In the genomic region with DNA sequence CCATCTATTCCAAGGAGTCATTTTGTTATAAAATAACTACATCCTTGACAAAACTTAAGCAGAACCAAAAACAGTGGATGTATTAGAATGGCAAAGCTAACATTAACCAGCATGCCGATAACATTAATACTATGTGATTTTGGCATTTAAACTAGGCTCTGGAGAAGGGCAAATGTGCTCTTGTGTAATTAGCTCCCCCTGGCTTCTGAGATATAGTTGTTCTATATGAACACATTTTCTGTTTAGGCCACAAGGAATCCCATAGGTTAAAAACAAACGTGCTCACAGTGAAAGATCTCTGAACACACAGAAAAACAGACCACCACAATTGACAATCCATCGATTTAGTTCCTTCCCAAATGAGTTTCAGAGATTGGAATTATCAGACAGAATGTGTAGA, we compare ENCODE assay signal across 11 cellular contexts. TPM values are rescaled to one million over a fixed set of nuclear protein-coding genes. Genes with fewer than 3 reads are reported as not detected.
DNase-seq lines count a peak whose midpoint lies in the region; ATAC-seq and TF ChIP-seq lines count a peak whose summit lies in the region.
"Had no signal": no experiment of that assay in that cellular context is flagged by ENCODE, and none has a peak within 500 bp of the region (broad histone marks: within the 10 kb centered on the region; RNA-seq: fewer than 3 reads in every experiment).

No MANE protein-coding gene starts in this region.

- H3K27me3 ChIP-seq in left ventricle myocardium inferior (ENCODE audit: low read depth): no peaks in the 10 kb centered on the region
- no peaks in the 10 kb centered on the region for H3K27me3 ChIP-seq in heart left ventricle
- H3K27me3 ChIP-seq in OCI-LY1 (ENCODE audit: insufficient read depth, low read length): no peaks in the 10 kb centered on the region
- H3K27me3 ChIP-seq in colonic mucosa: no peaks in the 10 kb centered on the region
- no peaks in the 10 kb centered on the region for H3K27me3 ChIP-seq in testis
- H3K27me3 ChIP-seq: thyroid gland had no signal

- intact Hi-C loops in left ventricle myocardium inferior (cut with micrococcal nuclease): no loop called here
- intact Hi-C loops in heart left ventricle (cut with DNase I): loop anchor here in 3 of 10 donors (10.0 kb wide), 3 partner anchors 55 to 175 kb away; a partner anchor contains a TSS
- intact Hi-C loops in colonic mucosa (cut with DNase I): no loop called here
- intact Hi-C loops in testis (cut with DNase I; ENCODE audit: low total_unique reads): no loop called here

- H3K36me3 ChIP-seq in left ventricle myocardium inferior: peaks cover 4% of the 10 kb centered on the region
- peaks cover 0 to 29% (median 0%) of the 10 kb centered on the region in 9 donors for H3K36me3 ChIP-seq in heart left ventricle
- peaks cover 3% of the 10 kb centered on the region for H3K36me3 ChIP-seq in OCI-LY1 (ENCODE audit: insufficient read depth, low read length)
- H3K36me3 ChIP-seq in colonic mucosa: no peaks in the 10 kb centered on the region
- H3K36me3 ChIP-seq in testis (ENCODE audit: low read depth, missing control alignments): no peaks in the 10 kb centered on the region
- H3K36me3 ChIP-seq: thyroid gland had no signal

- no peak overlapping the region for H2AFZ ChIP-seq in OCI-LY1 (ENCODE audit: low read length)

- H3K4me1 ChIP-seq in left ventricle myocardium inferior (no peaks in the 10 kb centered on the region), heart left ventricle (no peaks in the 10 kb centered on the region), OCI-LY1 (ENCODE audit: insufficient read depth, low read length, severe bottlenecking) (no peaks in the 10 kb centered on the region), colonic mucosa (no peaks in the 10 kb centered on the region), testis (no peaks in the 10 kb centered on the region)
- H3K4me1 ChIP-seq: thyroid gland had no signal

- H3K9me2 ChIP-seq in OCI-LY1 (ENCODE audit: low read depth, low read length): no peaks in the 10 kb centered on the region

- peaks cover 10% of the 10 kb centered on the region; the same call in 1 of the 2 replicates for H3K79me2 ChIP-seq in OCI-LY1 (ENCODE audit: insufficient read depth, low read length)

- no peak for TF ChIP-seq POLR2A in heart left ventricle (IDR thresholded peaks at IDR 0.05)
- TF ChIP-seq POLR2A in erythroblast (IDR thresholded peaks at IDR 0.05; ENCODE audit: low read length): no peak
- no peak for TF ChIP-seq POLR2A in testis (IDR thresholded peaks at IDR 0.05)

- DNase-seq in left ventricle myocardium inferior: no peak
- DNase-seq in heart left ventricle: no peak
- DNase-seq in erythroblast (lab: John Stamatoyannopoulos, UW): peak; percentile 51 to 63
- DNase-seq in colonic mucosa: no peak
- DNase-seq in testis: no peak
- DNase-seq: retina, thyroid gland had no signal

- ATAC-seq in heart left ventricle (no peak), HG03378 (IDR thresholded peaks at IDR 0.05; ENCODE audit: unreplicated experiment) (no peak), GM21737 (IDR thresholded peaks at IDR 0.05; ENCODE audit: unreplicated experiment) (no peak)

- H3K4me2 ChIP-seq in OCI-LY1 (ENCODE audit: low read length): no peak overlapping the region

- no peaks in the 10 kb centered on the region for H4K20me1 ChIP-seq in OCI-LY1 (ENCODE audit: insufficient read depth, low read length)

- H3K4me3 ChIP-seq in left ventricle myocardium inferior: no peak overlapping the region
- H3K4me3 ChIP-seq in heart left ventricle: no peak overlapping the region
- H3K4me3 ChIP-seq in OCI-LY1 (ENCODE audit: low read depth, low read length, poor library complexity, severe bottlenecking): no peak overlapping the region
- no peak overlapping the region for H3K4me3 ChIP-seq in colonic mucosa
- H3K4me3 ChIP-seq in testis: no peak overlapping the region
- H3K4me3 ChIP-seq: thyroid gland had no signal

- H3K27ac ChIP-seq in left ventricle myocardium inferior (replicated peaks): no peak overlapping the region
- H3K27ac ChIP-seq in heart left ventricle: no peak overlapping the region
- no peak overlapping the region for H3K27ac ChIP-seq in OCI-LY1 (ENCODE audit: low read depth, low read length, poor library complexity, severe bottlenecking)
- no peak overlapping the region for H3K27ac ChIP-seq in colonic mucosa
- no peak overlapping the region for H3K27ac ChIP-seq in testis
- H3K27ac ChIP-seq: HL-60, thyroid gland had no signal

- H3K9ac ChIP-seq in OCI-LY1 (ENCODE audit: low read length): no peak overlapping the region
- H3K9ac ChIP-seq in colonic mucosa (ENCODE audit: low read depth in 2 of 2, low read length in 2 of 2): no peak overlapping the region

- no peaks in the 10 kb centered on the region for H3F3A ChIP-seq in OCI-LY1 (ENCODE audit: insufficient read depth, low read length)

- H3K9me3 ChIP-seq in left ventricle myocardium inferior (replicated peaks) (no peaks in the 10 kb centered on the region), heart left ventricle (no peaks in the 10 kb centered on the region), OCI-LY1 (ENCODE audit: low read length) (no peaks in the 10 kb centered on the region), colonic mucosa (no peaks in the 10 kb centered on the region), testis (no peaks in the 10 kb centered on the region)
- H3K9me3 ChIP-seq: thyroid gland had no signal

- TF ChIP-seq CTCF in left ventricle myocardium inferior (IDR thresholded peaks at IDR 0.05; ENCODE audit: borderline replicate concordance): peak; percentile 36
- peak in 4 of 12 donors; percentile 6 to 30 (median 11) for TF ChIP-seq CTCF in heart left ventricle (IDR thresholded peaks at IDR 0.05)
- peak; percentile 57 for TF ChIP-seq CTCF in OCI-LY1 (IDR thresholded peaks at IDR 0.05; ENCODE audit: low read length)
- TF ChIP-seq CTCF in colonic mucosa (IDR thresholded peaks at IDR 0.05): no peak
- no peak for TF ChIP-seq CTCF in testis (IDR thresholded peaks at IDR 0.05)

- WGBS in heart left ventricle, 4 donors: 53 to 61% (median 60%) methylated on average over 3 of the region's 3 CpGs
- 77 to 85% methylated on average over 3 of the region's 3 CpGs for WGBS in testis, 2 donors

RNA-seq across cellular contexts. Expression of a gene that starts 57.4 kb away (rescaled TPM):
- 32.2 TPM for total RNA-seq in left ventricle myocardium inferior
- total RNA-seq in heart left ventricle: 10 to 100 TPM; 21.9 to 46.5 (median 28.9) TPM
- 10 to 100 TPM; 23.6 to 29.0 TPM for polyA plus RNA-seq in heart left ventricle
- total RNA-seq in colonic mucosa: 10 to 100 TPM; 19.1 to 30.4 TPM
- 10 to 100 TPM; 35.7 to 39.7 TPM for total RNA-seq in testis
- polyA plus RNA-seq in testis (ENCODE audit: insufficient read depth, low read depth, low replicate concordance): 35.4 TPM

Comparison
In these comparisons a context has a peak if more than half of its experiments do, and no peak if none do; other contexts are left out.
1. DNase-seq: peak in erythroblast (2 of 2); none in left ventricle myocardium inferior (single experiment), heart left ventricle (0 of 5), colonic mucosa (single experiment) and testis (single experiment).
2. CTCF ChIP-seq: peak in left ventricle myocardium inferior (single experiment) and OCI-LY1 (single experiment); none in colonic mucosa (single experiment) and testis (0 of 3).